Comparison of ENCODE assay signal across 1 cellular context in genomic region chr16:29821663-29822115, GRCh38.
TF ChIP-seq lines count a peak whose summit lies in the region.

No MANE protein-coding gene starts in this region.

TF ChIP-seq in PFSK-1, 5 proteins besides CTCF, POLR2A, EP300 and RAD21 (continued from another document):
- TF ChIP-seq FOXP2 (optimal IDR thresholded peaks at IDR 0.05; ENCODE audit: borderline replicate concordance, extremely low read depth, extremely low read length, insufficient read depth) = no peak
